Comparison of ENCODE assay signal across 22 cellular contexts in the genomic region with DNA sequence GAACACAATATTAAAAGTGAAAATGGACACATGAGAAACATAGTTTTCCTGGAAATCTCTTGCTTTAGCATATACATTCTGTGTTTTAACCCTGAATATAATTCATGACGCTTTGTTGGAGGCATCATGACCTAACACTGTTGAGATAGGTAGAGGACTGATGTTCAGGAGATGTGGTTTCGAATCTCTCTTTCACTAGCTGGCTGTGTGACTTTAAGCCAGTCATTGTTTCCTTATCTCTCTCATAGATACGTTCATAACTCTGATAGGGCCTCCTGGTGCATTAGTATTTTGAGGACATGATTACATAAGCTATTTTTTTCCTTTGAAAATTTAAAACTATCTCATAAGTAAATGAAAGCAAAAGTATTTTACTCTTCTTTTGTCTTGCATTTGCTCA.
DNase-seq lines count a peak whose midpoint lies in the region; ATAC-seq, FAIRE-seq and TF ChIP-seq lines count a peak whose summit lies in the region.
"Had no signal": no experiment of that assay in that cellular context is flagged by ENCODE, and none has a peak within 500 bp of the region (broad histone marks: within the 10 kb centered on the region; RNA-seq: fewer than 3 reads in every experiment).

No MANE protein-coding gene starts in this region.

- H3K4me1 Mint-ChIP-seq in effector memory CD8-positive, alpha-beta T cell (ENCODE audit: low read depth in 2 of 2): no peaks in the 10 kb centered on the region
- H3K4me1 Mint-ChIP-seq in activated CD4-positive, alpha-beta memory T cell treated with anti-CD3 and anti-CD28 coated beads for 36 hours (ENCODE audit: low read depth): no peaks in the 10 kb centered on the region
- H3K4me1 Mint-ChIP-seq: CD14-positive monocyte; CD4-positive, alpha-beta memory T cell; CD4-positive, CD25-positive, alpha-beta regulatory T cell; CD8-positive, alpha-beta memory T cell had no signal

- POLR2A ChIA-PET in activated CD4-positive, alpha-beta memory T cell treated with anti-CD3 and anti-CD28 coated beads for 36 hours (lab: Charles Lee): no interaction called here

- no peaks in the 10 kb centered on the region for H3K27me3 Mint-ChIP-seq in effector memory CD8-positive, alpha-beta T cell
- no peaks in the 10 kb centered on the region for H3K27me3 Mint-ChIP-seq in activated CD4-positive, alpha-beta memory T cell treated with anti-CD3 and anti-CD28 coated beads for 36 hours
- H3K27me3 Mint-ChIP-seq: CD4-positive, alpha-beta memory T cell; CD8-positive, alpha-beta memory T cell had no signal

- CTCF ChIA-PET in activated CD4-positive, alpha-beta memory T cell treated with anti-CD3 and anti-CD28 coated beads for 36 hours (lab: Charles Lee): no interaction called here

- H3K27ac Mint-ChIP-seq in effector memory CD8-positive, alpha-beta T cell: no peak overlapping the region
- H3K27ac Mint-ChIP-seq in activated CD4-positive, alpha-beta memory T cell treated with anti-CD3 and anti-CD28 coated beads for 36 hours: no peak overlapping the region
- H3K27ac Mint-ChIP-seq: CD14-positive monocyte; CD4-positive, alpha-beta memory T cell; CD4-positive, CD25-positive, alpha-beta regulatory T cell; CD8-positive, alpha-beta memory T cell had no signal

- FAIRE-seq in GM12892 (lab: Jason Lieb, UNC) (peak; percentile 24), islet of Langerhans (lab: Jason Lieb, UNC) (peak; percentile 5), D721Med (lab: Jason Lieb, UNC) (no peak)
- FAIRE-seq: A204.1, G401.6, GM12891, GM18507 had no signal

- no peak for TF ChIP-seq POLR2A in GM12892 (IDR thresholded peaks at IDR 0.05; ENCODE audit: low read depth, low read length)

- no peak for ATAC-seq in effector memory CD8-positive, alpha-beta T cell (replicated peaks)

- TF ChIP-seq CTCF in D721Med (IDR thresholded peaks at IDR 0.05; ENCODE audit: insufficient read depth, missing control alignments): no peak

- DNase-seq in GM12892 (ENCODE audit: insufficient read length) (no peak), OCI-M1 (lab: John Stamatoyannopoulos, UW) (peak; percentile 87), D721Med (ENCODE audit: insufficient read length, low spot score) (no peak), HCEC 1CT (no peak)
- no peak for DNase-seq in effector memory CD8-positive, alpha-beta T cell
- DNase-seq in activated CD4-positive, alpha-beta memory T cell treated with anti-CD3 and anti-CD28 coated beads for 36 hours: no peak
- DNase-seq: 8988T; ACHN; BE2C; C1 segment of cervical spinal cord; CD4-positive, alpha-beta memory T cell; CD4-positive, CD25-positive, alpha-beta regulatory T cell; CD8-positive, alpha-beta memory T cell; COR-L47; DMS79 treated with DMSO at 0.1 percent for 48 hours; GF-D8 had no signal

- intact Hi-C loops in activated CD4-positive, alpha-beta memory T cell treated with anti-CD3 and anti-CD28 coated beads for 36 hours (cut with micrococcal nuclease): no loop called here

- H3K36me3 Mint-ChIP-seq in effector memory CD8-positive, alpha-beta T cell (ENCODE audit: insufficient read depth): no peaks in the 10 kb centered on the region
- H3K36me3 Mint-ChIP-seq in activated CD4-positive, alpha-beta memory T cell treated with anti-CD3 and anti-CD28 coated beads for 36 hours: no peaks in the 10 kb centered on the region
- H3K36me3 Mint-ChIP-seq: CD14-positive monocyte; CD4-positive, alpha-beta memory T cell; CD4-positive, CD25-positive, alpha-beta regulatory T cell; CD8-positive, alpha-beta memory T cell had no signal

- H3K9me3 Mint-ChIP-seq in effector memory CD8-positive, alpha-beta T cell: peaks cover 9 to 20% of the 10 kb centered on the region in 2 donors
- peaks cover 6% of the 10 kb centered on the region for H3K9me3 Mint-ChIP-seq in activated CD4-positive, alpha-beta memory T cell treated with anti-CD3 and anti-CD28 coated beads for 36 hours

- no peak overlapping the region for H3K4me3 Mint-ChIP-seq in effector memory CD8-positive, alpha-beta T cell
- H3K4me3 Mint-ChIP-seq in activated CD4-positive, alpha-beta memory T cell treated with anti-CD3 and anti-CD28 coated beads for 36 hours: no peak overlapping the region
- H3K4me3 Mint-ChIP-seq: CD14-positive monocyte; CD4-positive, alpha-beta memory T cell; CD4-positive, CD25-positive, alpha-beta regulatory T cell; CD8-positive, alpha-beta memory T cell had no signal
